1 cellular context compared by ENCODE assay signal in the genomic region with DNA sequence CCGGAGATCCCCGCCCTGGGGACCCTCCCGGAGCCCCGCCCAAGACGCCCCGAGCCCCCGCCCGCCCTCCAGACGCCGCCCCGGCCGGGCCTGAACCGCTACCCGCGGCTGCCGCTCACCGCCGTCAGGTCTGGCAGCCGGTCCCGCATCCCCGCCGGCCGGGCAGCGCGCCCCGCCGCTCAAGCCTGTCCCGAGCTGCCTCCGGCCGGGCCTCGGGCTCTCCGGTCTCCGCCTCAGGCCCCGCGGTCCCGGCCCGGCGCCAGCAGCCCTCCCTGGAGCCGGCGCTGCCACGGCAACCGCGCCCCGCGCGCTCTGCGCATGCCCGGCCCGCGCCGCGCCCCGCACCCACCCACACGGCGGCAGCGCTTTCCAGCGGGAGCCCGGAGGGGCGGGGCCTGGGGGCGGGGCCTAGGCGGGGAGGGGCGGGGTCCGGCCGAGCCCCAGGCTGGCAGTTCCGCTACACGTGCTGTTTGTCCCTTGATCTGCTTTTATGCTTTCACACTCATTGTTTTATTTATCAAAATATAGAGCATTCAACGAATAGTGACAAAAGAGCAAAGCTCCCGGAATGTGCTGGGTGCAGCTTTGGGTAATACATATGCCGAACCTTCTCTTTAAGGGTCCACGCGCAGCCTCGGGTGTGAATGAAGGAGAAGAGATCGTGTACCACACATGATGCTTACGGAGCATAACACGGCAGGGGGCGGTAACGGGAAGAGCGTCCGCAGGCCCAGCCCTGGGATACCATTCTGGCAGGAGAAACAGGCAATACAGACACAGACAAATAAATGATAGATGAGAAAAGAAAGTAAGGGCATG.
A peak's percentile ranks its signal among the peaks of the same experiment; 100 is the strongest.
TF ChIP-seq lines count a peak whose summit lies in the region.

STX2 (minus strand) TSS at position 300 of the 819 bp plus-strand sequence; CDS start at position 149, 151 bp downstream.

TF ChIP-seq in HepG2, 621 proteins besides CTCF, POLR2A, EP300 and RAD21 (continued from another document and continues in another):
- TF ChIP-seq LRRFIP1 (CRISPR knock-in tag; conservative IDR thresholded peaks at IDR 0.05) (no peak), ZC3H13 (CRISPR knock-in tag; IDR thresholded peaks at IDR 0.05) (no peak), ZNF101 (CRISPR knock-in tag; IDR thresholded peaks at IDR 0.05; ENCODE audit: borderline replicate concordance, low read depth) (no peak), RBAK (CRISPR knock-in tag; IDR thresholded peaks at IDR 0.05) (0 out of 2 replicates have a peak, but pooled peaks have one; percentile 38), ZNF713 (CRISPR knock-in tag; IDR thresholded peaks at IDR 0.05) (no peak), ZNF136 (CRISPR knock-in tag; IDR thresholded peaks at IDR 0.05; ENCODE audit: low read depth) (0 out of 2 replicates have a peak, but pooled peaks have one; percentile 42), ATF7-NPFF (CRISPR knock-in tag; IDR thresholded peaks at IDR 0.05; ENCODE audit: low read depth) (no peak), ZNF674 (CRISPR knock-in tag; IDR thresholded peaks at IDR 0.05; ENCODE audit: low read depth) (no peak), TFDP1 (CRISPR knock-in tag; IDR thresholded peaks at IDR 0.05; ENCODE audit: borderline replicate concordance) (peak; percentile 66; the same call in 1 of the 2 replicates), ZNF629 (CRISPR knock-in tag; conservative IDR thresholded peaks at IDR 0.05) (no peak), SP4 (CRISPR knock-in tag; IDR thresholded peaks at IDR 0.05) (peak; percentile 74), HOXD1 (CRISPR knock-in tag; IDR thresholded peaks at IDR 0.05) (no peak), MEIS1 (CRISPR knock-in tag; IDR thresholded peaks at IDR 0.05; ENCODE audit: borderline replicate concordance) (no peak; the same call in 1 of the 2 replicates), ZNF567 (CRISPR knock-in tag; IDR thresholded peaks at IDR 0.05; ENCODE audit: borderline replicate concordance) (no peak), PCBP1 (IDR thresholded peaks at IDR 0.05; ENCODE audit: borderline replicate concordance, low read depth, low read length) (no peak), TBL1XR1 (IDR thresholded peaks at IDR 0.05; ENCODE audit: borderline replicate concordance, low read length, partially characterized antibody) (no peak), SRF (IDR thresholded peaks at IDR 0.05; ENCODE audit: low read depth, low read length) (no peak), ATM (IDR thresholded peaks at IDR 0.05; ENCODE audit: borderline replicate concordance) (no peak), PHF20 (CRISPR knock-in tag; IDR thresholded peaks at IDR 0.05) (0 out of 2 replicates have a peak, but pooled peaks have one; percentile 10), THAP9 (CRISPR knock-in tag; IDR thresholded peaks at IDR 0.05; ENCODE audit: borderline replicate concordance) (no peak), SRSF4 (IDR thresholded peaks at IDR 0.05; ENCODE audit: low read depth, low read length, poor library complexity, severe bottlenecking) (no peak), SP1 (IDR thresholded peaks at IDR 0.05) (no peak), SP1 (CRISPR knock-in tag; IDR thresholded peaks at IDR 0.05) (no peak), HIVEP1 (CRISPR knock-in tag; IDR thresholded peaks at IDR 0.05) (0 out of 2 replicates have a peak, but pooled peaks have one; percentile 28), ZNF264 (CRISPR knock-in tag; IDR thresholded peaks at IDR 0.05) (0 out of 2 replicates have a peak, but pooled peaks have one; percentile 28), FOXK1 (CRISPR knock-in tag; IDR thresholded peaks at IDR 0.05; ENCODE audit: borderline replicate concordance, low read depth) (peak; percentile 49; the same call in 1 of the 2 replicates), ZFP62 (CRISPR knock-in tag; IDR thresholded peaks at IDR 0.05) (no peak), BORCS8-MEF2B (CRISPR knock-in tag; IDR thresholded peaks at IDR 0.05) (0 out of 2 replicates have a peak, but pooled peaks have one; percentile 33), ERF (CRISPR knock-in tag; IDR thresholded peaks at IDR 0.05) (0 out of 2 replicates have a peak, but pooled peaks have one; percentile 18), ZNF224 (CRISPR knock-in tag; IDR thresholded peaks at IDR 0.05) (no peak), AHR (CRISPR knock-in tag; IDR thresholded peaks at IDR 0.05) (no peak; the same call in 1 of the 2 replicates), AKAP8 (CRISPR knock-in tag; IDR thresholded peaks at IDR 0.05) (no peak), ZFAT (CRISPR knock-in tag; conservative IDR thresholded peaks at IDR 0.05) (no peak), TBX3 (IDR thresholded peaks at IDR 0.05; ENCODE audit: borderline replicate concordance) (0 out of 2 replicates have a peak, but pooled peaks have one; percentile 16), SNAI1 (CRISPR knock-in tag; IDR thresholded peaks at IDR 0.05; ENCODE audit: borderline replicate concordance) (no peak), PAXIP1 (CRISPR knock-in tag; conservative IDR thresholded peaks at IDR 0.05) (0 out of 2 replicates have a peak, but pooled peaks have one; percentile 15), ZNF777 (CRISPR knock-in tag; IDR thresholded peaks at IDR 0.05) (no peak), IRF9 (CRISPR knock-in tag; IDR thresholded peaks at IDR 0.05; ENCODE audit: borderline replicate concordance) (peak; percentile 36; the same call in 1 of the 2 replicates), TBP (CRISPR knock-in tag; IDR thresholded peaks at IDR 0.05) (no peak)
- TF ChIP-seq, protein P1, sequence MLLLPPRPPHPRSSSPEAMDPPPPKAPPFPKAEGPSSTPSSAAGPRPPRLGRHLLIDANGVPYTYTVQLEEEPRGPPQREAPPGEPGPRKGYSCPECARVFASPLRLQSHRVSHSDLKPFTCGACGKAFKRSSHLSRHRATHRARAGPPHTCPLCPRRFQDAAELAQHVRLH (CRISPR knock-in tag; IDR thresholded peaks at IDR 0.05; ENCODE audit: borderline replicate concordance, low read depth) = peak; percentile 49; the same call in 1 of the 2 replicates
- TF ChIP-seq, protein P2, sequence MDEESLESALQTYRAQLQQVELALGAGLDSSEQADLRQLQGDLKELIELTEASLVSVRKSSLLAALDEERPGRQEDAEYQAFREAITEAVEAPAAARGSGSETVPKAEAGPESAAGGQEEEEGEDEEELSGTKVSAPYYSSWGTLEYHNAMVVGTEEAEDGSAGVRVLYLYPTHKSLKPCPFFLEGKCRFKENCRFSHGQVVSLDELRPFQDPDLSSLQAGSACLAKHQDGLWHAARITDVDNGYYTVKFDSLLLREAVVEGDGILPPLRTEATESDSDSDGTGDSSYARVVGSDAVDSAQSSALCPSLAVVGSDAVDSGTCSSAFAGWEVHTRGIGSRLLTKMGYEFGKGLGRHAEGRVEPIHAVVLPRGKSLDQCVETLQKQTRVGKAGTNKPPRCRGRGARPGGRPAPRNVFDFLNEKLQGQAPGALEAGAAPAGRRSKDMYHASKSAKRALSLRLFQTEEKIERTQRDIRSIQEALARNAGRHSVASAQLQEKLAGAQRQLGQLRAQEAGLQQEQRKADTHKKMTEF (CRISPR knock-in tag; IDR thresholded peaks at IDR 0.05) = 0 out of 2 replicates have a peak, but pooled peaks have one; percentile 26
- TF ChIP-seq, protein P3, sequence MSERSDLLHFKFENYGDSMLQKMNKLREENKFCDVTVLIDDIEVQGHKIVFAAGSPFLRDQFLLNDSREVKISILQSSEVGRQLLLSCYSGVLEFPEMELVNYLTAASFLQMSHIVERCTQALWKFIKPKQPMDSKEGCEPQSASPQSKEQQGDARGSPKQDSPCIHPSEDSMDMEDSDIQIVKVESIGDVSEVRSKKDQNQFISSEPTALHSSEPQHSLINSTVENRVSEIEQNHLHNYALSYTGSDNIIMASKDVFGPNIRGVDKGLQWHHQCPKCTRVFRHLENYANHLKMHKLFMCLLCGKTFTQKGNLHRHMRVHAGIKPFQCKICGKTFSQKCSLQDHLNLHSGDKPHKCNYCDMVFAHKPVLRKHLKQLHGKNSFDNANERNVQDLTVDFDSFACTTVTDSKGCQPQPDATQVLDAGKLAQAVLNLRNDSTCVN (CRISPR knock-in tag; IDR thresholded peaks at IDR 0.05; ENCODE audit: borderline replicate concordance) = peak; percentile 37; the same call in 1 of the 2 replicates
- TF ChIP-seq, protein P4, sequence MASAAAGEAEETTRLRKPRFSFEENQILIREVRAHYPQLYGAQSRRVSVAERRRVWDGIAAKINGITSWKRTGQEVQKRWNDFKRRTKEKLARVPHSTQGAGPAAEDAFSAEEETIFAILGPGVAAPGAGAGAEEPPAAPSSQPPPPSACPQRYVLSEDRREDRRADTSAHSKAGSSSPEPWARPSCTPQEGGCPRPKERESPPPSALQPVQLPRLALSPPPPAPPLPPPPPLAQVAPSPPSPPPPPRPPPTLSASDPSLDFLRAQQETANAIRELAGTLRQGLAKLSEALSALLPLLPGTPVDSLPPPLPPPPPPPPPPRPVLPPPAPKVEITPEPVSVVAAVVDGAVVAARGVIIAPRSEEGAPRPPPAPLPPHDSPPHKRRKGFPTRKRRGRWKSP (CRISPR knock-in tag; IDR thresholded peaks at IDR 0.05) = no peak
